ENCODE assay signal across 22 cellular contexts in genomic region chrX:135396566-135396965, GRCh38.
DNase-seq lines count a peak whose midpoint lies in the region; ATAC-seq and TF ChIP-seq lines count a peak whose summit lies in the region.
"Had no signal": no experiment of that assay in that cellular context is flagged by ENCODE, and none has a peak within 500 bp of the region (broad histone marks: within the 10 kb centered on the region; RNA-seq: fewer than 3 reads in every experiment).

No MANE protein-coding gene starts in this region.

- H3K27ac ChIP-seq in HEK293 (ENCODE audit: extremely low read depth, low read depth, low read length) (no peak overlapping the region), MM.1S (ENCODE audit: low read length) (no peak overlapping the region)
- H3K27ac ChIP-seq: GM23248, SJCRH30 had no signal

- H3K4me1 ChIP-seq in HEK293 (ENCODE audit: control insufficient read depth, insufficient read depth, low read length) (no peaks in the 10 kb centered on the region), MM.1S (ENCODE audit: low read length) (no peaks in the 10 kb centered on the region)
- H3K4me1 ChIP-seq: Caco-2, SJCRH30 had no signal

- no peaks in the 10 kb centered on the region for H3K79me2 ChIP-seq in MM.1S (ENCODE audit: low read length)

- H3K4me2 ChIP-seq in MM.1S (ENCODE audit: low read depth, low read length) = no peak overlapping the region

- H3K9me3 ChIP-seq in HEK293 (ENCODE audit: control insufficient read depth, insufficient read depth, low read depth, low read length) = no peaks in the 10 kb centered on the region
- H3K9me3 ChIP-seq in MM.1S (replicated peaks; ENCODE audit: insufficient read depth, low read length) = no peaks in the 10 kb centered on the region
- H3K9me3 ChIP-seq: Caco-2, SJCRH30 had no signal

- H3K4me3 ChIP-seq in HEK293 (ENCODE audit: low read depth, low read length) (no peak overlapping the region), MM.1S (ENCODE audit: low read length) (no peak overlapping the region)
- H3K4me3 ChIP-seq: GM23248, SJCRH30 had no signal

- H3K9me2 ChIP-seq in MM.1S (replicated peaks; ENCODE audit: insufficient read depth, low read length) = no peaks in the 10 kb centered on the region

- no peak overlapping the region for H2AFZ ChIP-seq in MM.1S (ENCODE audit: low read length)
- H2AFZ ChIP-seq: GM23248 had no signal

- H3K27me3 ChIP-seq in MM.1S (replicated peaks; ENCODE audit: insufficient read depth, low read length) = no peaks in the 10 kb centered on the region
- H3K27me3 ChIP-seq: SJCRH30 had no signal

- CTCF ChIA-PET in HEK293 (lab: Yijun Ruan, JAX) = no interaction called here

- no peaks in the 10 kb centered on the region for H4K20me1 ChIP-seq in MM.1S (ENCODE audit: insufficient read depth, low read length)

- no peak for TF ChIP-seq CTCF in HEK293 (tag by site-specific recombination; IDR thresholded peaks at IDR 0.05)
- TF ChIP-seq CTCF in MM.1S (IDR thresholded peaks at IDR 0.05; ENCODE audit: low read length) = no peak

- H3K36me3 ChIP-seq in HEK293 (ENCODE audit: control insufficient read depth in 2 of 2, insufficient read depth in 1 of 2, low read length in 2 of 2) (no peaks in the 10 kb centered on the region), MM.1S (replicated peaks; ENCODE audit: insufficient read depth, low read length) (no peaks in the 10 kb centered on the region)
- H3K36me3 ChIP-seq: SJCRH30 had no signal

- no peak for ATAC-seq in HG03175 (IDR thresholded peaks at IDR 0.05; ENCODE audit: unreplicated experiment)
- ATAC-seq: CD8-positive, alpha-beta T cell; Right ventricle myocardium inferior; SK-N-SH treated with all-trans-retinoic acid at 6 μM for 48 hours; T-helper 17 cell had no signal

- H3F3A ChIP-seq in MM.1S (ENCODE audit: insufficient read depth, low read length) = no peaks in the 10 kb centered on the region

- DNase-seq in NCI-H82 (lab: John Stamatoyannopoulos, UW) (peak; percentile 44), NCI-H82 treated with DMSO at 0.1 percent for 48 hours (lab: John Stamatoyannopoulos, UW; ENCODE audit: unreplicated experiment) (no peak), MM.1S (peak; percentile 66), RPMI8226 (peak; percentile 35)
- no peak for DNase-seq in stimulated activated CD4-positive, alpha-beta T cell treated with anti-CD3 and anti-CD28 coated beads, Interleukin-15, amount 100 ng/mL, for 24 hours
- DNase-seq: Caco-2; CD8-positive, alpha-beta T cell; H7; Karpas-422; MV-4-11; NCI-H1694 treated with DMSO at 0.1 percent for 48 hours; NCI-H2081; NCI-H446 treated with DMSO at 0.1 percent for 48 hours; NCI-H526; NK-92 treated with Interleukin-12 subunit alpha and Interleukin-12 subunit beta, amount 100 ng/mL, for 24 hours; SJCRH30; T-helper 17 cell had no signal

- POLR2A ChIA-PET in HEK293 (lab: Yijun Ruan, JAX) = no interaction called here

- no peak overlapping the region for H3K9ac ChIP-seq in MM.1S (ENCODE audit: low read length)
- H3K9ac ChIP-seq: GM23248 had no signal

TF ChIP-seq in HEK293, 187 proteins besides CTCF, POLR2A, EP300 and RAD21:
- TF ChIP-seq ZNF280D (tag by site-specific recombination; IDR thresholded peaks at IDR 0.05) (no peak), ZNF19 (tag by site-specific recombination; IDR thresholded peaks at IDR 0.05; ENCODE audit: low read depth) (no peak), ZBTB49 (tag by site-specific recombination; IDR thresholded peaks at IDR 0.05; ENCODE audit: low read depth) (no peak), ZNF184 (tag by site-specific recombination; IDR thresholded peaks at IDR 0.05) (peak; percentile 74; the same call in 1 of the 2 replicates), TRIM28 (IDR thresholded peaks at IDR 0.05; ENCODE audit: borderline replicate concordance, low read length) (no peak), ZNF529 (tag by site-specific recombination; IDR thresholded peaks at IDR 0.05; ENCODE audit: insufficient replicate concordance) (peak; percentile 18), ZBTB48 (tag by site-specific recombination; IDR thresholded peaks at IDR 0.05) (no peak), ZNF544 (tag by site-specific recombination; IDR thresholded peaks at IDR 0.05) (peak; percentile 57; the same call in 1 of the 2 replicates)

Comparison
In these comparisons a context has a peak if more than half of its experiments do, and no peak if none do; other contexts are left out.
1. DNase-seq: peak in NCI-H82 (single experiment), MM.1S (single experiment) and RPMI8226 (single experiment); none in NCI-H82 treated with DMSO at 0.1 percent for 48 hours (single experiment) and stimulated activated CD4-positive, alpha-beta T cell treated with anti-CD3 and anti-CD28 coated beads, Interleukin-15, amount 100 ng/mL, for 24 hours (single experiment).